In genomic region chr1:223727541-223727940, GRCh38 we compare ENCODE assay signal across 1 cellular context.
TF ChIP-seq lines count a peak whose summit lies in the region.

No MANE protein-coding gene starts in this region.

TF ChIP-seq in K562, 482 proteins besides CTCF, POLR2A, EP300 and RAD21:
- TF ChIP-seq UBTF (IDR thresholded peaks at IDR 0.05; ENCODE audit: borderline replicate concordance in 1 of 2, low read depth in 2 of 2, low read length in 2 of 2) (no peak), PHTF2 (CRISPR knock-in tag; IDR thresholded peaks at IDR 0.05) (no peak), RHOXF2B (CRISPR knock-in tag; conservative IDR thresholded peaks at IDR 0.05) (no peak), MYC (IDR thresholded peaks at IDR 0.05; ENCODE audit: low read depth, low read length) (no peak), MYC (CRISPR knock-in tag; IDR thresholded peaks at IDR 0.05; ENCODE audit: borderline replicate concordance, low read depth) (0 out of 2 replicates have a peak, but pooled peaks have one; percentile 29), ATF7 (IDR thresholded peaks at IDR 0.05) (no peak), MTF1 (CRISPR knock-in tag; IDR thresholded peaks at IDR 0.05; ENCODE audit: borderline replicate concordance) (no peak)
